Comparison of ENCODE assay signal across 1 cellular context in the genomic region with DNA sequence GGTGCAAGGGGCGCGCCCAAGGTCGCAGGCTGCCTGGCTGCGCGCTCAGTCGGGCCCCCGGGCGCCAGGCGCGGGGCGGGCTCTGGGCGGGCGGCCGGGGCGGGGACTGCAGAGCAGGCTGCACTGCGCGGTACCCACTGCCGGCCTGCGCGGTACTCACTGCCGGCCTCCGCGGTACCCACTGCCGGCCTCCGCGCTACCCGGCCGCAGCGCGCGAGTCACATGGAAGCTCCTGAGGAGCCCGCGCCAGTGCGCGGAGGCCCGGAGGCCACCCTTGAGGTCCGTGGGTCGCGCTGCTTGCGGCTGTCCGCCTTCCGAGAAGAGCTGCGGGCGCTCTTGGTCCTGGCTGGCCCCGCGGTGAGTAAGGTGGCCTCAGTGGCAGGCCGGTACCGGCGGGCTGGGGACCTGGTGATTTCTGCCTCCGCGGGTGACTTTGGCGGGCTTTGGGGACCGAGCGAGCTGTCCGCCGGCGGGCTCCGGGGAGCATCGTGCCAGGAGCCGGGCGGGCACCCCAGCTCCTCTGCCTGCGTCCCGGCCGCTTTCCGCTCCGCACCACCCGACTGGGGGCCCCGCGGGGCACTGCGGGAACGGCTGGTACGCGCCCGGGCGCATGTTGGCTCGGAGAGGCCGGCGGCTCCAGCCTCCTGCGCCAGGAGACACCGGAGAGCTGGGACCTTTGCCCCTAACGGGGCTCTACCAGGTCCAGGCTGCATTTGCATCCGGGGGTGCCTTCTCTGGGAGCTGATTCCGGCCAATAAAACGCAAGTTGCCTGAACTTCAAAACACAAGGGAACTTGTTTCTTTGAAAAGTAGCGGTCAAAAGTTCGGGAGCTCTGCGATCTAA.
TF ChIP-seq lines count a peak whose summit lies in the region.

A gene with protein sequence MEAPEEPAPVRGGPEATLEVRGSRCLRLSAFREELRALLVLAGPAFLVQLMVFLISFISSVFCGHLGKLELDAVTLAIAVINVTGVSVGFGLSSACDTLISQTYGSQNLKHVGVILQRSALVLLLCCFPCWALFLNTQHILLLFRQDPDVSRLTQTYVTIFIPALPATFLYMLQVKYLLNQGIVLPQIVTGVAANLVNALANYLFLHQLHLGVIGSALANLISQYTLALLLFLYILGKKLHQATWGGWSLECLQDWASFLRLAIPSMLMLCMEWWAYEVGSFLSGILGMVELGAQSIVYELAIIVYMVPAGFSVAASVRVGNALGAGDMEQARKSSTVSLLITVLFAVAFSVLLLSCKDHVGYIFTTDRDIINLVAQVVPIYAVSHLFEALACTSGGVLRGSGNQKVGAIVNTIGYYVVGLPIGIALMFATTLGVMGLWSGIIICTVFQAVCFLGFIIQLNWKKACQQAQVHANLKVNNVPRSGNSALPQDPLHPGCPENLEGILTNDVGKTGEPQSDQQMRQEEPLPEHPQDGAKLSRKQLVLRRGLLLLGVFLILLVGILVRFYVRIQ (plus strand): TSS at position 137 of the 844 bp plus-strand sequence. CDS start 86 bp downstream, at position 223.

TF ChIP-seq in HepG2, 621 proteins besides CTCF, POLR2A, EP300 and RAD21 (continued from another document and continues in another):
- TF ChIP-seq, protein P1, sequence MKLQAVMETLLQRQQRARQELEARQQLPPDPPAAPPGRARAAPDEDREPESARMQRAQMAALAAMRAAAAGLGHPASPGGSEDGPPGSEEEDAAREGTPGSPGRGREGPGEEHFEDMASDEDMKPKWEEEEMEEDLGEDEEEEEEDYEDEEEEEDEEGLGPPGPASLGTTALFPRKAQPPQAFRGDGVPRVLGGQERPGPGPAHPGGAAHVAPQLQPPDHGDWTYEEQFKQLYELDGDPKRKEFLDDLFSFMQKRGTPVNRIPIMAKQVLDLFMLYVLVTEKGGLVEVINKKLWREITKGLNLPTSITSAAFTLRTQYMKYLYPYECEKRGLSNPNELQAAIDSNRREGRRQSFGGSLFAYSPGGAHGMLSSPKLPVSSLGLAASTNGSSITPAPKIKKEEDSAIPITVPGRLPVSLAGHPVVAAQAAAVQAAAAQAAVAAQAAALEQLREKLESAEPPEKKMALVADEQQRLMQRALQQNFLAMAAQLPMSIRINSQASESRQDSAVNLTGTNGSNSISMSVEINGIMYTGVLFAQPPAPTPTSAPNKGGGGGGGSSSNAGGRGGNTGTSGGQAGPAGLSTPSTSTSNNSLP (IDR thresholded peaks at IDR 0.05; ENCODE audit: low read depth, low read length): no peak
- TF ChIP-seq RCOR2 (CRISPR knock-in tag; IDR thresholded peaks at IDR 0.05): no peak
- TF ChIP-seq SMARCE1 (IDR thresholded peaks at IDR 0.05; ENCODE audit: borderline replicate concordance): no peak
- no peak for TF ChIP-seq PTBP1 (IDR thresholded peaks at IDR 0.05; ENCODE audit: low read depth, low read length, poor library complexity, severe bottlenecking)
- TF ChIP-seq KAT7 (CRISPR knock-in tag; IDR thresholded peaks at IDR 0.05; ENCODE audit: borderline replicate concordance): peak; percentile 29; the same call in 1 of the 2 replicates
- TF ChIP-seq PHF8 (CRISPR knock-in tag; IDR thresholded peaks at IDR 0.05): peak; percentile 79
- TF ChIP-seq XBP1 (CRISPR knock-in tag; IDR thresholded peaks at IDR 0.05): no peak
- TF ChIP-seq ZFAT (CRISPR knock-in tag; conservative IDR thresholded peaks at IDR 0.05): no peak
- TF ChIP-seq, protein P2, sequence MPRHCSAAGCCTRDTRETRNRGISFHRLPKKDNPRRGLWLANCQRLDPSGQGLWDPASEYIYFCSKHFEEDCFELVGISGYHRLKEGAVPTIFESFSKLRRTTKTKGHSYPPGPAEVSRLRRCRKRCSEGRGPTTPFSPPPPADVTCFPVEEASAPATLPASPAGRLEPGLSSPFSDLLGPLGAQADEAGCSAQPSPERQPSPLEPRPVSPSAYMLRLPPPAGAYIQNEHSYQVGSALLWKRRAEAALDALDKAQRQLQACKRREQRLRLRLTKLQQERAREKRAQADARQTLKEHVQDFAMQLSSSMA (CRISPR knock-in tag; IDR thresholded peaks at IDR 0.05): peak; percentile 71; the same call in 1 of the 2 replicates
- TF ChIP-seq, protein P3, sequence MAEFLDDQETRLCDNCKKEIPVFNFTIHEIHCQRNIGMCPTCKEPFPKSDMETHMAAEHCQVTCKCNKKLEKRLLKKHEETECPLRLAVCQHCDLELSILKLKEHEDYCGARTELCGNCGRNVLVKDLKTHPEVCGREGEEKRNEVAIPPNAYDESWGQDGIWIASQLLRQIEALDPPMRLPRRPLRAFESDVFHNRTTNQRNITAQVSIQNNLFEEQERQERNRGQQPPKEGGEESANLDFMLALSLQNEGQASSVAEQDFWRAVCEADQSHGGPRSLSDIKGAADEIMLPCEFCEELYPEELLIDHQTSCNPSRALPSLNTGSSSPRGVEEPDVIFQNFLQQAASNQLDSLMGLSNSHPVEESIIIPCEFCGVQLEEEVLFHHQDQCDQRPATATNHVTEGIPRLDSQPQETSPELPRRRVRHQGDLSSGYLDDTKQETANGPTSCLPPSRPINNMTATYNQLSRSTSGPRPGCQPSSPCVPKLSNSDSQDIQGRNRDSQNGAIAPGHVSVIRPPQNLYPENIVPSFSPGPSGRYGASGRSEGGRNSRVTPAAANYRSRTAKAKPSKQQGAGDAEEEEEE (CRISPR knock-in tag; IDR thresholded peaks at IDR 0.05; ENCODE audit: borderline replicate concordance): no peak
- no peak for TF ChIP-seq ZNF788 (CRISPR knock-in tag; IDR thresholded peaks at IDR 0.05; ENCODE audit: borderline replicate concordance)
- no peak for TF ChIP-seq ZNF274 (CRISPR knock-in tag; IDR thresholded peaks at IDR 0.05)
- TF ChIP-seq, protein P4, sequence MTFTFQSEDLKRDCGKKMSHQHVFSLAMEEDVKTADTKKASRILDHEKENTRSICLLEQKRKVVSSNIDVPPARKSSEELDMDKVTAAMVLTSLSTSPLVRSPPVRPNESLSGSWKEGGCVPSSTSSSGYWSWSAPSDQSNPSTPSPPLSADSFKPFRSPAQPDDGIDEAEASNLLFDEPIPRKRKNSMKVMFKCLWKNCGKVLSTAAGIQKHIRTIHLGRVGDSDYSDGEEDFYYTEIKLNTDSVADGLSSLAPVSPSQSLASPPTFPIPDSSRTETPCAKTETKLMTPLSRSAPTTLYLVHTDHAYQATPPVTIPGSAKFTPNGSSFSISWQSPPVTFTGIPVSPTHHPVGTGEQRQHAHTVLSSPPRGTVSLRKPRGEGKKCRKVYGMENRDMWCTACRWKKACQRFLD (CRISPR knock-in tag; IDR thresholded peaks at IDR 0.05; ENCODE audit: borderline replicate concordance): no peak
- 0 out of 2 replicates have a peak, but pooled peaks have one; percentile 26 for TF ChIP-seq ZNF224 (CRISPR knock-in tag; IDR thresholded peaks at IDR 0.05)
- no peak for TF ChIP-seq MED13 (CRISPR knock-in tag; IDR thresholded peaks at IDR 0.05)
- no peak for TF ChIP-seq CHCHD3 (CRISPR knock-in tag; IDR thresholded peaks at IDR 0.05)
- TF ChIP-seq ARNTL (CRISPR knock-in tag; IDR thresholded peaks at IDR 0.05): no peak; the same call in 1 of the 2 replicates
- TF ChIP-seq, protein P5, sequence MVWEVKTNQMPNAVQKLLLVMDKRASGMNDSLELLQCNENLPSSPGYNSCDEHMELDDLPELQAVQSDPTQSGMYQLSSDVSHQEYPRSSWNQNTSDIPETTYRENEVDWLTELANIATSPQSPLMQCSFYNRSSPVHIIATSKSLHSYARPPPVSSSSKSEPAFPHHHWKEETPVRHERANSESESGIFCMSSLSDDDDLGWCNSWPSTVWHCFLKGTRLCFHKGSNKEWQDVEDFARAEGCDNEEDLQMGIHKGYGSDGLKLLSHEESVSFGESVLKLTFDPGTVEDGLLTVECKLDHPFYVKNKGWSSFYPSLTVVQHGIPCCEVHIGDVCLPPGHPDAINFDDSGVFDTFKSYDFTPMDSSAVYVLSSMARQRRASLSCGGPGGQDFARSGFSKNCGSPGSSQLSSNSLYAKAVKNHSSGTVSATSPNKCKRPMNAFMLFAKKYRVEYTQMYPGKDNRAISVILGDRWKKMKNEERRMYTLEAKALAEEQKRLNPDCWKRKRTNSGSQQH (CRISPR knock-in tag; IDR thresholded peaks at IDR 0.05; ENCODE audit: low read depth): no peak
- TF ChIP-seq, protein P6, sequence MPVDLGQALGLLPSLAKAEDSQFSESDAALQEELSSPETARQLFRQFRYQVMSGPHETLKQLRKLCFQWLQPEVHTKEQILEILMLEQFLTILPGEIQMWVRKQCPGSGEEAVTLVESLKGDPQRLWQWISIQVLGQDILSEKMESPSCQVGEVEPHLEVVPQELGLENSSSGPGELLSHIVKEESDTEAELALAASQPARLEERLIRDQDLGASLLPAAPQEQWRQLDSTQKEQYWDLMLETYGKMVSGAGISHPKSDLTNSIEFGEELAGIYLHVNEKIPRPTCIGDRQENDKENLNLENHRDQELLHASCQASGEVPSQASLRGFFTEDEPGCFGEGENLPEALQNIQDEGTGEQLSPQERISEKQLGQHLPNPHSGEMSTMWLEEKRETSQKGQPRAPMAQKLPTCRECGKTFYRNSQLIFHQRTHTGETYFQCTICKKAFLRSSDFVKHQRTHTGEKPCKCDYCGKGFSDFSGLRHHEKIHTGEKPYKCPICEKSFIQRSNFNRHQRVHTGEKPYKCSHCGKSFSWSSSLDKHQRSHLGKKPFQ (CRISPR knock-in tag; IDR thresholded peaks at IDR 0.05; ENCODE audit: insufficient replicate concordance): no peak
- 0 out of 2 replicates have a peak, but pooled peaks have one; percentile 9 for TF ChIP-seq SIX1 (CRISPR knock-in tag; IDR thresholded peaks at IDR 0.05; ENCODE audit: borderline replicate concordance)
- TF ChIP-seq PHF5A (CRISPR knock-in tag; IDR thresholded peaks at IDR 0.05; ENCODE audit: low read depth, unreplicated experiment): no peak
- TF ChIP-seq, protein P7, sequence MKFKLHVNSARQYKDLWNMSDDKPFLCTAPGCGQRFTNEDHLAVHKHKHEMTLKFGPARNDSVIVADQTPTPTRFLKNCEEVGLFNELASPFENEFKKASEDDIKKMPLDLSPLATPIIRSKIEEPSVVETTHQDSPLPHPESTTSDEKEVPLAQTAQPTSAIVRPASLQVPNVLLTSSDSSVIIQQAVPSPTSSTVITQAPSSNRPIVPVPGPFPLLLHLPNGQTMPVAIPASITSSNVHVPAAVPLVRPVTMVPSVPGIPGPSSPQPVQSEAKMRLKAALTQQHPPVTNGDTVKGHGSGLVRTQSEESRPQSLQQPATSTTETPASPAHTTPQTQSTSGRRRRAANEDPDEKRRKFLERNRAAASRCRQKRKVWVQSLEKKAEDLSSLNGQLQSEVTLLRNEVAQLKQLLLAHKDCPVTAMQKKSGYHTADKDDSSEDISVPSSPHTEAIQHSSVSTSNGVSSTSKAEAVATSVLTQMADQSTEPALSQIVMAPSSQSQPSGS (CRISPR knock-in tag; IDR thresholded peaks at IDR 0.05): no peak
- TF ChIP-seq TOE1 (CRISPR knock-in tag; IDR thresholded peaks at IDR 0.05): no peak
- TF ChIP-seq, protein P8, sequence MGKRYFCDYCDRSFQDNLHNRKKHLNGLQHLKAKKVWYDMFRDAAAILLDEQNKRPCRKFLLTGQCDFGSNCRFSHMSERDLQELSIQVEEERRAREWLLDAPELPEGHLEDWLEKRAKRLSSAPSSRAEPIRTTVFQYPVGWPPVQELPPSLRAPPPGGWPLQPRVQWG (CRISPR knock-in tag; IDR thresholded peaks at IDR 0.05; ENCODE audit: borderline replicate concordance, low read depth): no peak
- TF ChIP-seq FOXO1 (CRISPR knock-in tag; IDR thresholded peaks at IDR 0.05): no peak
- no peak for TF ChIP-seq IKZF1 (IDR thresholded peaks at IDR 0.05)
- TF ChIP-seq MYNN (CRISPR knock-in tag; IDR thresholded peaks at IDR 0.05; ENCODE audit: low read depth): no peak
- peak; percentile 71; the same call in 1 of the 2 replicates for TF ChIP-seq KDM2A (CRISPR knock-in tag; IDR thresholded peaks at IDR 0.05; ENCODE audit: borderline replicate concordance, low read depth)
- TF ChIP-seq, protein P9, sequence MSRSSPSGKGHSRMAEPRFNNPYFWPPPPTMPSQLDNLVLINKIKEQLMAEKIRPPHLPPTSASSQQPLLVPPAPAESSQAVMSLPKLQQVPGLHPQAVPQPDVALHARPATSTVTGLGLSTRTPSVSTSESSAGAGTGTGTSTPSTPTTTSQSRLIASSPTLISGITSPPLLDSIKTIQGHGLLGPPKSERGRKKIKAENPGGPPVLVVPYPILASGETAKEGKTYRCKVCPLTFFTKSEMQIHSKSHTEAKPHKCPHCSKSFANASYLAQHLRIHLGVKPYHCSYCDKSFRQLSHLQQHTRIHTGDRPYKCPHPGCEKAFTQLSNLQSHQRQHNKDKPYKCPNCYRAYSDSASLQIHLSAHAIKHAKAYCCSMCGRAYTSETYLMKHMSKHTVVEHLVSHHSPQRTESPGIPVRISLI (CRISPR knock-in tag; IDR thresholded peaks at IDR 0.05; ENCODE audit: borderline replicate concordance): 0 out of 2 replicates have a peak, but pooled peaks have one; percentile 7
- TF ChIP-seq ZFX (CRISPR knock-in tag; IDR thresholded peaks at IDR 0.05; ENCODE audit: low read depth): peak; percentile 70
- TF ChIP-seq, protein P10, sequence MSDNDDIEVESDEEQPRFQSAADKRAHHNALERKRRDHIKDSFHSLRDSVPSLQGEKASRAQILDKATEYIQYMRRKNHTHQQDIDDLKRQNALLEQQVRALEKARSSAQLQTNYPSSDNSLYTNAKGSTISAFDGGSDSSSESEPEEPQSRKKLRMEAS (IDR thresholded peaks at IDR 0.05): no peak; the same call in none of the 2 replicates
- no peak for TF ChIP-seq KMT2B (CRISPR knock-in tag; IDR thresholded peaks at IDR 0.05)
- TF ChIP-seq, protein P11, sequence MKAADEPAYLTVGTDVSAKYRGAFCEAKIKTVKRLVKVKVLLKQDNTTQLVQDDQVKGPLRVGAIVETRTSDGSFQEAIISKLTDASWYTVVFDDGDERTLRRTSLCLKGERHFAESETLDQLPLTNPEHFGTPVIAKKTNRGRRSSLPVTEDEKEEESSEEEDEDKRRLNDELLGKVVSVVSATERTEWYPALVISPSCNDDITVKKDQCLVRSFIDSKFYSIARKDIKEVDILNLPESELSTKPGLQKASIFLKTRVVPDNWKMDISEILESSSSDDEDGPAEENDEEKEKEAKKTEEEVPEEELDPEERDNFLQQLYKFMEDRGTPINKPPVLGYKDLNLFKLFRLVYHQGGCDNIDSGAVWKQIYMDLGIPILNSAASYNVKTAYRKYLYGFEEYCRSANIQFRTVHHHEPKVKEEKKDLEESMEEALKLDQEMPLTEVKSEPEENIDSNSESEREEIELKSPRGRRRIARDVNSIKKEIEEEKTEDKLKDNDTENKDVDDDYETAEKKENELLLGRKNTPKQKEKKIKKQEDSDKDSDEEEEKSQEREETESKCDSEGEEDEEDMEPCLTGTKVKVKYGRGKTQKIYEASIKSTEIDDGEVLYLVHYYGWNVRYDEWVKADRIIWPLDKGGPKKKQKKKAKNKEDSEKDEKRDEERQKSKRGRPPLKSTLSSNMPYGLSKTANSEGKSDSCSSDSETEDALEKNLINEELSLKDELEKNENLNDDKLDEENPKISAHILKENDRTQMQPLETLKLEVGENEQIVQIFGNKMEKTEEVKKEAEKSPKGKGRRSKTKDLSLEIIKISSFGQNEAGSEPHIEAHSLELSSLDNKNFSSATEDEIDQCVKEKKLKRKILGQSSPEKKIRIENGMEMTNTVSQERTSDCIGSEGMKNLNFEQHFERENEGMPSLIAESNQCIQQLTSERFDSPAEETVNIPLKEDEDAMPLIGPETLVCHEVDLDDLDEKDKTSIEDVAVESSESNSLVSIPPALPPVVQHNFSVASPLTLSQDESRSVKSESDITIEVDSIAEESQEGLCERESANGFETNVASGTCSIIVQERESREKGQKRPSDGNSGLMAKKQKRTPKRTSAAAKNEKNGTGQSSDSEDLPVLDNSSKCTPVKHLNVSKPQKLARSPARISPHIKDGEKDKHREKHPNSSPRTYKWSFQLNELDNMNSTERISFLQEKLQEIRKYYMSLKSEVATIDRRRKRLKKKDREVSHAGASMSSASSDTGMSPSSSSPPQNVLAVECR (CRISPR knock-in tag; IDR thresholded peaks at IDR 0.05; ENCODE audit: borderline replicate concordance): peak; percentile 74; the same call in 1 of the 2 replicates
- TF ChIP-seq ZNF264 (CRISPR knock-in tag; IDR thresholded peaks at IDR 0.05): 0 out of 2 replicates have a peak, but pooled peaks have one; percentile 1
- TF ChIP-seq NFIC (IDR thresholded peaks at IDR 0.05; ENCODE audit: low read length): 0 out of 2 replicates have a peak, but pooled peaks have one; percentile 21
- no peak; the same call in 1 of the 2 replicates for TF ChIP-seq FOXJ3 (CRISPR knock-in tag; IDR thresholded peaks at IDR 0.05; ENCODE audit: borderline replicate concordance)
